30 cellular contexts compared by ENCODE assay signal in the genomic region with DNA sequence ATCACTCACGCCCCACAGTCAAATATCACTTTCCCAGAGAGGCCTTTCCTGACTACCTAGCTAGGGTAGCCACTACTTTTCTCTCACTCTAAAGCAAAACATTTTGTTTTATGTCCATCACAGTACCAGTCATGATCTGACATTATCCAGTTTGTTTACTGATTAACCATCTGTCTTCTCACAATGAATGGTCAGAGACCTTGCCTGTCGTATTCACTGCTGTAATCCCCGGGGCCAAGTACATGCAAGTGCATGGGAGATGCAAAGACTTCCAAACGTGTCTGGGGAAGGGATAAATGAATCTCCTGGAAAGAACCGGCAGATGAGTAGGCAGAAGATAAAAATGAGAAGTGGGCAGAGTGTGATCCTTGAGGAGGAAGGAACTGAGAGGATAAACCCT. TPM values are rescaled to one million over a fixed set of nuclear protein-coding genes. Genes with fewer than 3 reads are reported as not detected.
DNase-seq lines count a peak whose midpoint lies in the region; TF ChIP-seq lines count a peak whose summit lies in the region.
"Had no signal": no experiment of that assay in that cellular context is flagged by ENCODE, and none has a peak within 500 bp of the region (broad histone marks: within the 10 kb centered on the region; RNA-seq: fewer than 3 reads in every experiment).

No MANE protein-coding gene starts in this region.

- in situ Hi-C loops in G401 (cut with HindIII; ENCODE audit: low sequenced_read_pairs) = no loop called here

- no peaks in the 10 kb centered on the region for H3K27me3 ChIP-seq in WERI-Rb-1 (ENCODE audit: insufficient read depth, low read depth, severe bottlenecking)
- H3K27me3 ChIP-seq: breast epithelium, colonic mucosa, suprapubic skin, uterus had no signal

- H3K4me3 ChIP-seq in WERI-Rb-1 (ENCODE audit: low read depth, low read length) = no peak overlapping the region
- H3K4me3 ChIP-seq: breast epithelium, colonic mucosa, suprapubic skin, uterus had no signal

- peak overlapping the region; percentile 40 for H3K27ac Mint-ChIP-seq in glutamatergic neuron (ENCODE audit: unreplicated experiment)
- H3K27ac Mint-ChIP-seq: activated naive CD4-positive, alpha-beta T cell treated with anti-CD3 and anti-CD28 coated beads, Interleukin-2, amount 50 U/mL, for 24 hours; CD4-positive, alpha-beta T cell had no signal

- POLR2A ChIA-PET in GM10248 (lab: Yijun Ruan, JAX) = no interaction called here

- H3K36me3 Mint-ChIP-seq in glutamatergic neuron (ENCODE audit: unreplicated experiment) = no peaks in the 10 kb centered on the region

- TF ChIP-seq CTCF in WERI-Rb-1 (IDR thresholded peaks at IDR 0.05; ENCODE audit: low read depth, low read length) = no peak
- TF ChIP-seq CTCF in glutamatergic neuron (IDR thresholded peaks at IDR 0.05; ENCODE audit: partially characterized antibody, unreplicated experiment) = no peak
- TF ChIP-seq CTCF in GM10248 (IDR thresholded peaks at IDR 0.05; ENCODE audit: control extremely low read depth, extremely low read depth, low read depth, missing control alignments) = no peak

- peak overlapping the region; percentile 68 for H3K27ac ChIP-seq in WERI-Rb-1
- H3K27ac ChIP-seq: breast epithelium, colonic mucosa, suprapubic skin, uterus had no signal

- H3K9me3 ChIP-seq in WERI-Rb-1 (ENCODE audit: severe bottlenecking) = no peaks in the 10 kb centered on the region
- H3K9me3 ChIP-seq: breast epithelium, colonic mucosa, suprapubic skin, uterus had no signal

- peak; percentile 68 for DNase-seq in G401 (ENCODE audit: low spot score)
- peak; percentile 84 for DNase-seq in WERI-Rb-1
- no peak for DNase-seq in glutamatergic neuron
- DNase-seq in renal cortical epithelial cell (ENCODE audit: low read depth) = peak; percentile 75
- DNase-seq in GM10248 (ENCODE audit: extremely low spot score) = no peak
- no peak for DNase-seq in activated CD4-positive, CD25-positive, alpha-beta regulatory T cell (lab: John Stamatoyannopoulos, UW)
- DNase-seq in stimulated activated CD8-positive, alpha-beta memory T cell treated with anti-CD3 and anti-CD28 coated beads, Interleukin-4, amount 100 ng/mL, for 48 hours = no peak
- no peak for DNase-seq in SKM-1 (lab: John Stamatoyannopoulos, UW; ENCODE audit: unreplicated experiment)
- DNase-seq: activated CD4-positive, alpha-beta T cell treated with anti-CD3 and anti-CD28 coated beads, Interleukin-2, amount 50 U/mL, for 4 hours; AML-193; amygdala; CD4-positive, alpha-beta T cell; colonic mucosa; H7; head of caudate nucleus; islet precursor cell; left ventricle myocardium superior; midbrain; MM.1S; naive thymus-derived CD4-positive, alpha-beta T cell; NCI-H1930; NK-92 treated with Interleukin-12 subunit alpha and Interleukin-12 subunit beta, amount 100 ng/mL, for 24 hours; occipital lobe; PC-3; stimulated activated naive CD4-positive, alpha-beta T cell; T-helper 1 cell; uterus had no signal

- H3K4me3 Mint-ChIP-seq in glutamatergic neuron (ENCODE audit: unreplicated experiment) = peak overlapping the region; percentile 30
- H3K4me3 Mint-ChIP-seq: activated naive CD4-positive, alpha-beta T cell treated with anti-CD3 and anti-CD28 coated beads, Interleukin-2, amount 50 U/mL, for 24 hours; CD4-positive, alpha-beta T cell; naive thymus-derived CD4-positive, alpha-beta T cell had no signal

- peaks cover 70% of the 10 kb centered on the region for H3K36me3 ChIP-seq in WERI-Rb-1
- H3K36me3 ChIP-seq: colonic mucosa, uterus had no signal

- peaks cover 1% of the 10 kb centered on the region for H3K9me3 Mint-ChIP-seq in glutamatergic neuron (ENCODE audit: unreplicated experiment)
- H3K9me3 Mint-ChIP-seq: activated naive CD4-positive, alpha-beta T cell treated with anti-CD3 and anti-CD28 coated beads, Interleukin-2, amount 50 U/mL, for 24 hours; CD4-positive, alpha-beta T cell had no signal

- H3K27me3 Mint-ChIP-seq in glutamatergic neuron (ENCODE audit: unreplicated experiment) = peaks cover 2% of the 10 kb centered on the region
- H3K27me3 Mint-ChIP-seq: activated naive CD4-positive, alpha-beta T cell treated with anti-CD3 and anti-CD28 coated beads, Interleukin-2, amount 50 U/mL, for 24 hours; CD4-positive, alpha-beta T cell; naive thymus-derived CD4-positive, alpha-beta T cell had no signal

- H3K4me1 Mint-ChIP-seq in glutamatergic neuron (ENCODE audit: low read depth, unreplicated experiment) = peaks cover 21% of the 10 kb centered on the region

- CTCF ChIA-PET in GM10248 (lab: Yijun Ruan, JAX) = interaction anchor here (20.4 kb wide), 1 partner anchor 9 kb away, joined by 193 read pairs; no protein-coding TSS in a partner anchor

RNA-seq across cellular contexts. Expression of gene THUMPD2, which starts 39.7 kb away (rescaled TPM):
- total RNA-seq in G401 (2014; rRNA removed; shearing (Covaris generic)) = 17.4 and 22.2 TPM in 2 replicates
- total RNA-seq in glutamatergic neuron (ENCODE audit: unreplicated experiment) (6.0 TPM), renal cortical epithelial cell (6.9 and 9.8 TPM in 2 replicates)

Comparison
In these comparisons a context has a peak if more than half of its experiments do, and no peak if none do; other contexts are left out.
1. DNase-seq: peak in G401 (single experiment), WERI-Rb-1 (single experiment) and renal cortical epithelial cell (single experiment); none in glutamatergic neuron (single experiment), GM10248 (single experiment), activated CD4-positive, CD25-positive, alpha-beta regulatory T cell (0 of 4), stimulated activated CD8-positive, alpha-beta memory T cell treated with anti-CD3 and anti-CD28 coated beads, Interleukin-4, amount 100 ng/mL, for 48 hours (single experiment) and SKM-1 (single experiment).